26 cellular contexts compared by ENCODE assay signal in genomic region chr9:87604886-87605588, GRCh38.
DNase-seq lines count a peak whose midpoint lies in the region; ATAC-seq, FAIRE-seq and TF ChIP-seq lines count a peak whose summit lies in the region.
"Had no signal": no experiment of that assay in that cellular context is flagged by ENCODE, and none has a peak within 500 bp of the region (broad histone marks: within the 10 kb centered on the region; RNA-seq: fewer than 3 reads in every experiment).

No MANE protein-coding gene starts in this region.

- peak; percentile 72 for ATAC-seq in GM19438 (IDR thresholded peaks at IDR 0.05; ENCODE audit: low read depth, unreplicated experiment)
- no peak for ATAC-seq in HG02678 (IDR thresholded peaks at IDR 0.05; ENCODE audit: unreplicated experiment)
- ATAC-seq: Panc1; stimulated activated naive B cell treated with anti-CD40 and anti-IgM and Interleukin-4, amounts not matched to agents 10 μg/mL and 1 μg/mL and 100 μg/mL, for 72 hours had no signal

- peaks cover 44% of the 10 kb centered on the region for H3K4me1 ChIP-seq in thymus (ENCODE audit: control insufficient read depth, insufficient read depth, low read length)
- peaks cover 0 to 7% (median 0%) of the 10 kb centered on the region in 4 donors for H3K4me1 ChIP-seq in tibial artery

- DNase-seq in bronchial epithelial cell (ENCODE audit: low read depth) = no peak
- DNase-seq in NK-92 treated with Interleukin-12 subunit alpha and Interleukin-12 subunit beta, amount 100 ng/mL, for 24 hours (lab: John Stamatoyannopoulos, UW) = no peak
- DNase-seq in tibial artery = no peak
- DNase-seq: activated CD4-positive, alpha-beta T cell treated with anti-CD3 and anti-CD28 coated beads, Interleukin-2, amount 50 U/mL, for 1 hour; CD8-positive, alpha-beta memory T cell; cerebellar nuclear complex; effector CD4-positive, alpha-beta T cell; H9; NCI-H1092 treated with DMSO at 0.1 percent for 48 hours; NCI-H2029 treated with DMSO at 0.1 percent for 48 hours; NCI-H446; SIG-M5; small intestine; stimulated activated naive B cell treated with anti-CD40 and anti-IgM and Interleukin-4, amounts not matched to agents 10 μg/mL and 1 μg/mL and 100 μg/mL, for 72 hours had no signal

- H3K27me3 ChIP-seq in bronchial epithelial cell (ENCODE audit: control insufficient read depth, insufficient read depth, low read length) (no peaks in the 10 kb centered on the region), thymus (ENCODE audit: control insufficient read depth, insufficient read depth) (no peaks in the 10 kb centered on the region), tibial artery (no peaks in the 10 kb centered on the region)

- H3K27ac ChIP-seq in KOPT-K1 (ENCODE audit: low read depth, low read length, poor library complexity, severe bottlenecking) (peak overlapping the region; percentile 7), thymus (ENCODE audit: low read depth) (peak overlapping the region; percentile 83), tibial artery (no peak overlapping the region)
- H3K27ac ChIP-seq: neutrophil, thoracic aorta had no signal

- TF ChIP-seq CTCF in bronchial epithelial cell (IDR thresholded peaks at IDR 0.05; ENCODE audit: insufficient read depth, low read length, severe bottlenecking) (no peak), tibial artery (IDR thresholded peaks at IDR 0.05) (no peak)

- no peak overlapping the region for H3K4me3 ChIP-seq in bronchial epithelial cell (ENCODE audit: low read depth, low read length)
- H3K4me3 ChIP-seq in thymus (ENCODE audit: low read length) = peak overlapping the region; percentile 14
- no peak overlapping the region for H3K4me3 ChIP-seq in tibial artery
- H3K4me3 ChIP-seq: thoracic aorta had no signal

- intact Hi-C loops in tibial artery (cut with DNase I; ENCODE audit: low total_unique reads) = no loop called here

- H3K9me3 ChIP-seq in KOPT-K1 (ENCODE audit: insufficient read depth, low read length, poor library complexity, severe bottlenecking) (no peaks in the 10 kb centered on the region), thymus (ENCODE audit: control insufficient read depth) (no peaks in the 10 kb centered on the region), tibial artery (no peaks in the 10 kb centered on the region)
- H3K9me3 ChIP-seq: thoracic aorta had no signal

- WGBS in thymus = 62% methylated on average over 23 of the region's 23 CpGs

- H3K36me3 ChIP-seq in KOPT-K1 (ENCODE audit: insufficient read depth, low read length) = no peaks in the 10 kb centered on the region
- H3K36me3 ChIP-seq in bronchial epithelial cell (ENCODE audit: control insufficient read depth, insufficient read depth, low read length) = no peaks in the 10 kb centered on the region
- peaks cover 19% of the 10 kb centered on the region for H3K36me3 ChIP-seq in thymus (ENCODE audit: control insufficient read depth, insufficient read depth)
- H3K36me3 ChIP-seq in tibial artery = peaks cover 0 to 14% (median 0%) of the 10 kb centered on the region in 3 donors
- H3K36me3 ChIP-seq: neutrophil, thoracic aorta had no signal

- peak; percentile 83 for FAIRE-seq in bronchial epithelial cell (lab: Jason Lieb, UNC)
- FAIRE-seq: astrocyte, frontal cortex, GM12891, HTR-8/SVneo, keratinocyte, small intestine had no signal

Comparison
In these comparisons a context has a peak if more than half of its experiments do, and no peak if none do; other contexts are left out.
1. H3K27ac ChIP-seq: peak in KOPT-K1 (single experiment) and thymus (single experiment); none in tibial artery (0 of 2).